In genomic region chrX:48854898-48855297, GRCh38 we compare ENCODE assay signal across 1 cellular context.
TF ChIP-seq lines count a peak whose summit lies in the region.

No MANE protein-coding gene starts in this region.

TF ChIP-seq in GM12878, 131 proteins besides CTCF, POLR2A, EP300 and RAD21:
- TF ChIP-seq PKNOX1 (IDR thresholded peaks at IDR 0.05): no peak
- TF ChIP-seq ZNF592 (IDR thresholded peaks at IDR 0.05): no peak
- TF ChIP-seq EED (IDR thresholded peaks at IDR 0.05; ENCODE audit: low read depth): no peak
- no peak for TF ChIP-seq BCLAF1 (IDR thresholded peaks at IDR 0.05)
- TF ChIP-seq STAT3 (IDR thresholded peaks at IDR 0.05; ENCODE audit: low read depth, low read length): no peak
- TF ChIP-seq MYB (IDR thresholded peaks at IDR 0.05; ENCODE audit: borderline replicate concordance, low read depth, low read length): no peak
- no peak for TF ChIP-seq NKRF (conservative IDR thresholded peaks at IDR 0.05)
- no peak for TF ChIP-seq TCF7 (IDR thresholded peaks at IDR 0.05; ENCODE audit: borderline replicate concordance)
